In the genomic region with DNA sequence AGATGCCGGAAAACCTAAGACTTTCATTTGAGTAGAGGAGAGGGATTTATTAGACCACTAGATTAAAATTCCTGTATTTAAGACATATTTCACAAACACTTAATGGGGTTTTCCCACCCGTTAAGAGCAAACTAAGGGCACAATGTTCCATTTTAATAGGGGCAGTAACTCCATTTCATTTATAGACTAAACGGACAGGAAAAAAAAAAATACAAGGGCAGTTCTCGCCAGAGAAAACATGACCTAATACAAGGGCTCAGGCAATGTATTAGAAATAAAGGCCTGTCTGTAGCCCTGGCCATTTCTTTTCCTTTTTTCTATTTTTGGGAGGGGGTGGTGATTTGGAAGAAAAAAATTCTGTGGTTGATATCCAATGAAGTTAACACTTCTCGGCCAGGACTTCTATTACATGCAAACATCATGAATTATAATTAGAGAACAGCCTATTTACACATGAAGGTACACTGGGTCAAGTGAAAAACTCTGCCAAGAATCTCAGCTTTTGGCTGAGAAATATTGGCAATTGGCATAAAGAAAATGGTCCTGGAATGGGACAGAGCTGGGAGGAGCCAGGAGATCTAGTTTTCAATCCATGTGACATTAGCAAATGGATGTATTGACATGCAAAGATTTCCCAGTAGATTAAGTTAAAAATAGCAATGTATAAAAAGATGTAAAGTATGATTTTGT, we compare ENCODE assay signal across 23 cellular contexts.
A peak's percentile ranks its signal among the peaks of the same experiment; 100 is the strongest.
DNase-seq lines count a peak whose midpoint lies in the region; ATAC-seq and TF ChIP-seq lines count a peak whose summit lies in the region.
"Had no signal": no experiment of that assay in that cellular context is flagged by ENCODE, and none has a peak within 500 bp of the region (broad histone marks: within the 10 kb centered on the region; RNA-seq: fewer than 3 reads in every experiment).

No MANE protein-coding gene starts in this region.

- no peak overlapping the region for H3K23ac ChIP-seq in mesendoderm (ENCODE audit: low read length)

- no peaks in the 10 kb centered on the region for H3K36me3 ChIP-seq in right lobe of liver
- H3K36me3 ChIP-seq in stomach, result no peaks in the 10 kb centered on the region
- H3K36me3 ChIP-seq in mesendoderm (ENCODE audit: control insufficient read depth, insufficient read depth, low read length), result no peaks in the 10 kb centered on the region
- H3K36me3 ChIP-seq in ovary, result no peaks in the 10 kb centered on the region
- H3K36me3 ChIP-seq: gastroesophageal sphincter, thyroid gland had no signal

- H3K4me2 ChIP-seq in mesendoderm (ENCODE audit: low read length), result no peak overlapping the region

- H3K4me1 ChIP-seq in right lobe of liver, result peaks cover 0 to 15% (median 0%) of the 10 kb centered on the region in 4 donors
- H3K4me1 ChIP-seq in stomach, result peaks cover 0 to 14% (median 0%) of the 10 kb centered on the region in 4 donors
- no peaks in the 10 kb centered on the region for H3K4me1 ChIP-seq in mesendoderm (ENCODE audit: control insufficient read depth, low read depth, low read length)
- peaks cover 6% of the 10 kb centered on the region for H3K4me1 ChIP-seq in ovary (ENCODE audit: insufficient read depth)
- H3K4me1 ChIP-seq: thyroid gland had no signal

- H3K4me1 Mint-ChIP-seq in HFFc6 (ENCODE audit: low read depth), result peaks cover 61% of the 10 kb centered on the region

- no peak overlapping the region for H2AK5ac ChIP-seq in mesendoderm (ENCODE audit: low read length)

- no peak overlapping the region for H3K56ac ChIP-seq in mesendoderm (ENCODE audit: low read length)

- TF ChIP-seq POLR2A in right lobe of liver (IDR thresholded peaks at IDR 0.05) (no peak), stomach (IDR thresholded peaks at IDR 0.05) (no peak), ovary (IDR thresholded peaks at IDR 0.05) (no peak)

- H3K27ac ChIP-seq in right lobe of liver (no peak overlapping the region), stomach (peak overlapping the region in 1 of 5 donors; percentile 32), mesendoderm (ENCODE audit: low read depth, low read length) (no peak overlapping the region), ovary (no peak overlapping the region)
- H3K27ac ChIP-seq: thyroid gland had no signal

- no peak overlapping the region for H2BK15ac ChIP-seq in mesendoderm (replicated peaks; ENCODE audit: low read depth)

- no peaks in the 10 kb centered on the region; the same call in 1 of the 2 replicates for H3K27me3 Mint-ChIP-seq in HFFc6 (ENCODE audit: insufficient read depth)
- H3K27me3 Mint-ChIP-seq: activated CD4-positive, alpha-beta memory T cell treated with anti-CD3 and anti-CD28 coated beads for 36 hours had no signal

- no peaks in the 10 kb centered on the region for H3K79me2 ChIP-seq in mesendoderm (ENCODE audit: control insufficient read depth, insufficient read depth, low read length)

- no peak overlapping the region for H4K8ac ChIP-seq in mesendoderm (ENCODE audit: low read depth, low read length)

- TF ChIP-seq EP300 in stomach (IDR thresholded peaks at IDR 0.05), result no peak
- no peak for TF ChIP-seq EP300 in ovary (IDR thresholded peaks at IDR 0.05)

- no peaks in the 10 kb centered on the region for H3K27me3 ChIP-seq in right lobe of liver
- no peaks in the 10 kb centered on the region for H3K27me3 ChIP-seq in stomach
- no peaks in the 10 kb centered on the region for H3K27me3 ChIP-seq in mesendoderm (ENCODE audit: insufficient read depth, low read length, poor library complexity)
- H3K27me3 ChIP-seq in ovary, result no peaks in the 10 kb centered on the region
- H3K27me3 ChIP-seq: gastroesophageal sphincter, thyroid gland had no signal

- H2BK5ac ChIP-seq in mesendoderm (ENCODE audit: low read length), result no peak overlapping the region

- no peaks in the 10 kb centered on the region for H3K9me3 Mint-ChIP-seq in HFFc6
- H3K9me3 Mint-ChIP-seq: WTC11 had no signal

- H3K79me1 ChIP-seq in mesendoderm (ENCODE audit: low read length), result no peaks in the 10 kb centered on the region

- WGBS in right lobe of liver (ENCODE audit: insufficient coverage, low coverage, low lambda C conversion rate, missing lambda C conversion rate), result 31% methylated on average over 5 of the region's 5 CpGs
- WGBS in stomach, 5 donors, result 28 to 56% (median 37%) methylated on average over 5 of the region's 5 CpGs
- no CpG with 5 or more reads among the region's 5 CpGs for WGBS in mesendoderm (ENCODE audit: extremely low coverage, insufficient coverage, low lambda C conversion rate)
- 8 to 16% (median 9%) methylated on average over 5 of the region's 5 CpGs for WGBS in ovary, 3 donors

- in situ Hi-C loops in GM13977 (cut with MboI; ENCODE audit: low pct_unique_long_range_greater_than_20kb, low sequenced_read_pairs, unreplicated experiment), result no loop called here

- no peak overlapping the region for H3K4ac ChIP-seq in mesendoderm (ENCODE audit: low read depth, low read length)

- TF ChIP-seq CTCF in HFFc6 (IDR thresholded peaks at IDR 0.05), result no peak
- TF ChIP-seq CTCF in right lobe of liver (IDR thresholded peaks at IDR 0.05), result no peak
- no peak for TF ChIP-seq CTCF in stomach (IDR thresholded peaks at IDR 0.05)
- no peak for TF ChIP-seq CTCF in GM13977 (IDR thresholded peaks at IDR 0.05; ENCODE audit: extremely low read depth, insufficient read depth, missing control alignments)
- no peak for TF ChIP-seq CTCF in ovary (IDR thresholded peaks at IDR 0.05)

- no peak overlapping the region for H3K4me3 Mint-ChIP-seq in HFFc6
- H3K4me3 Mint-ChIP-seq: activated CD4-positive, alpha-beta memory T cell treated with anti-CD3 and anti-CD28 coated beads for 36 hours; WTC11 had no signal

- H4K5ac ChIP-seq in mesendoderm (ENCODE audit: low read length), result no peak overlapping the region

- H3K4me3 ChIP-seq in right lobe of liver (no peak overlapping the region), stomach (no peak overlapping the region), mesendoderm (ENCODE audit: low read length) (no peak overlapping the region), ovary (no peak overlapping the region)
- H3K4me3 ChIP-seq: gastroesophageal sphincter, thyroid gland had no signal

- H3K9ac ChIP-seq in mesendoderm (ENCODE audit: low read length), result no peak overlapping the region

- ATAC-seq in right lobe of liver, result peak; percentile 70 to 85 (median 80)
- ATAC-seq: activated naive CD4-positive, alpha-beta T cell treated with anti-CD3 and anti-CD28 coated beads, Interleukin-2, amount 50 U/mL, for 72 hours; gastroesophageal sphincter; HCT116; WTC11 had no signal

- peak overlapping the region; percentile 3; the same call in 1 of the 2 replicates for H3K27ac Mint-ChIP-seq in HFFc6
- H3K27ac Mint-ChIP-seq: activated CD4-positive, alpha-beta memory T cell treated with anti-CD3 and anti-CD28 coated beads for 36 hours; activated naive CD4-positive, alpha-beta T cell treated with anti-CD3 and anti-CD28 coated beads, Interleukin-2, amount 50 U/mL, for 72 hours; activated T-helper 2 cell treated with anti-CD3 and anti-CD28 coated beads, Interferon-gamma antibody, Interleukin-2, Interleukin-4, amounts not matched to agents 10 μg/mL and 5 μg/mL and 100 μg/mL, durations not matched to agents 14 hours and 24 hours and 36 hours; WTC11 had no signal

- intact Hi-C loops in right lobe of liver (cut with DNase I), result no loop called here
- intact Hi-C loops in stomach (cut with DNase I; ENCODE audit: low total_unique reads), result no loop called here
- intact Hi-C loops in ovary (cut with DNase I), result no loop called here

- H3K9me3 ChIP-seq in right lobe of liver (no peaks in the 10 kb centered on the region), stomach (no peaks in the 10 kb centered on the region), ovary (no peaks in the 10 kb centered on the region)
- H3K9me3 ChIP-seq: gastroesophageal sphincter, thyroid gland had no signal

- H3K18ac ChIP-seq in mesendoderm (ENCODE audit: low read length), result no peak overlapping the region

- no peak overlapping the region for H2BK120ac ChIP-seq in mesendoderm (ENCODE audit: low read depth, low read length)

- H3K36me3 Mint-ChIP-seq in HFFc6 (ENCODE audit: low read depth), result peaks cover 17% of the 10 kb centered on the region
- H3K36me3 Mint-ChIP-seq: activated CD4-positive, alpha-beta memory T cell treated with anti-CD3 and anti-CD28 coated beads for 36 hours; WTC11 had no signal

- no peak for DNase-seq in HFFc6
- peak; percentile 35 for DNase-seq in astrocyte of the hippocampus (ENCODE audit: low read depth, low spot score)
- no peak for DNase-seq in right lobe of liver
- DNase-seq in stomach, result peak; percentile 32
- no peak for DNase-seq in mesendoderm
- DNase-seq in GM13977 (ENCODE audit: low spot score), result no peak
- no peak for DNase-seq in activated CD8-positive, alpha-beta memory T cell treated with anti-CD3 and anti-CD28 coated beads for 24 hours
- no peak for DNase-seq in ovary
- DNase-seq: activated CD4-positive, alpha-beta memory T cell treated with anti-CD3 and anti-CD28 coated beads for 36 hours; mammary epithelial cell; NCI-H2081 treated with DMSO at 0.1 percent for 48 hours; NCI-H774; retina; RPMI8226; stimulated activated CD4-positive, alpha-beta T cell treated with anti-CD3 and anti-CD28 coated beads, Interleukin-4, amount 100 ng/mL, for 4 hours; stimulated activated naive CD4-positive, alpha-beta T cell; T-helper 9 cell; thyroid gland had no signal

Comparison
In these comparisons a context has a peak if more than half of its experiments do, and no peak if none do; other contexts are left out.
1. DNase-seq: peak in astrocyte of the hippocampus (single experiment) and stomach (single experiment); none in HFFc6 (single experiment), right lobe of liver (0 of 3), mesendoderm (single experiment), GM13977 (single experiment), activated CD8-positive, alpha-beta memory T cell treated with anti-CD3 and anti-CD28 coated beads for 24 hours (single experiment) and ovary (0 of 5).